9 cellular contexts compared by ENCODE assay signal in the genomic region with DNA sequence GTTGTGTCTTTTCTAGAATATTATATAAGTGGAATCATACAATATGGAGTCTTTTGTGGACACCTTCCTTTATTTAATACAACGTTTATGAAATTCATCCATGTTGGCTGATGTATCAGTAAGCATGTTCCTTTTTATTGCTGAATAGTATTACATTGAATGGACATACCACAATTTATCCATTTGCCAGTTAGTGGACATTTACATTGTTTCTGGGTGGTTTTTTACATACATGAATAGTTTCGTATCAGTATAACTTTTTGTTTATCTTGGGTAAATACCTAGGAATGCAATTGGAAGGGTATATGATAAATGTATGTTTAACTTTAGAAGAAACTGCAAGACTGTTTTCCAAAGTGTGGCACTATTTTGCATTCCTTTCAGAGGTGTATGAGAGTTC. TPM values are rescaled to one million over a fixed set of nuclear protein-coding genes. Genes with fewer than 3 reads are reported as not detected.
"Had no signal": no experiment of that assay in that cellular context is flagged by ENCODE, and none has a peak within 500 bp of the region (broad histone marks: within the 10 kb centered on the region; RNA-seq: fewer than 3 reads in every experiment).

No MANE protein-coding gene starts in this region.

- H3K27ac ChIP-seq: HL-60 had no signal

- DNase-seq: IMR-90, KBM-7, KG1 had no signal

- H3K4me3 ChIP-seq: K562 had no signal

- ATAC-seq: HepG2, K562 had no signal

RNA-seq across cellular contexts. Expression of a gene that starts 23.1 kb away (rescaled TPM):
- total RNA-seq: HepG2, HT-29, HT1080, IMR-90 had no signal
- polyA plus RNA-seq: HepG2, IgD-negative memory B cell had no signal
